Comparison of ENCODE assay signal across 37 cellular contexts in the genomic region with DNA sequence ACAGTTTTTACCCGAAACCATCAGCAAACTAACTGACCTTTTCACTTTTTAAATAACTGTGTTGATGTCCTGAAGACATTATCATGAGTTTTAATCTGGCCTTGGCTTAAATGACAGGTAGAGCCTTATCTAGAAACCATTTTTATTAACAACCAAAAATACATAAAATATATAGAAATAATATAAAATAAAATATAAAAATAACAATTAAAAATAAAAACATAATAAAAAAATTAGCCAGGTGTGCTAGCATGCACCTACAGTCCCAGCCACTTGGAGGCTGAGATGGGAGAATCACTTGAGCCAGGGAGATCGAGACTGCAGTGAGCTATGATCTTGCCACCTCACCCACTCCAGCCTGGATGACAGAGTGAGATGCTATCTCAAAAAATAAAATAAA.
"Had no signal": no experiment of that assay in that cellular context is flagged by ENCODE, and none has a peak within 500 bp of the region (broad histone marks: within the 10 kb centered on the region; RNA-seq: fewer than 3 reads in every experiment).

No MANE protein-coding gene starts in this region.

- H3K27ac Mint-ChIP-seq: activated B cell treated with CpG ODN at 0.5 μM for 24 hours; activated CD4-positive, alpha-beta memory T cell treated with anti-CD3 and anti-CD28 coated beads for 36 hours; activated naive CD4-positive, alpha-beta T cell treated with anti-CD3 and anti-CD28 coated beads, Interleukin-2, amount 10 ng/mL, durations not matched to agents 7 days and 5 days; activated naive CD8-positive, alpha-beta T cell; activated naive CD8-positive, alpha-beta T cell treated with anti-CD3 and anti-CD28 coated beads, Interleukin-2, amount 50 U/mL, for 24 hours; activated T-helper 1 cell treated with anti-CD3 and anti-CD28 coated beads, Interleukin-12 subunit alpha, Interleukin-12 subunit beta, Interleukin-2, Interleukin-4 antibody, amounts not matched to agents 30 ng/mL and 10 ng/mL and 1 ng/mL, durations not matched to agents 14 hours and 24 hours and 36 hours; brain; T-helper 1 cell treated with Interleukin-12 subunit alpha and Interleukin-12 subunit beta and Interleukin-4 antibody, amounts not matched to agents 30 μg/mL and 1 μg/mL, for 36 hours; T-helper 2 cell treated with Interferon-gamma antibody and Interleukin-4, amounts not matched to agents 5 μg/mL and 100 μg/mL, for 36 hours had no signal

- H3K4me3 ChIP-seq: Peyer's patch, SJSA1 had no signal

- H3K36me3 ChIP-seq: Peyer's patch had no signal

- H3K27me3 ChIP-seq: Peyer's patch, SJSA1 had no signal

- H3K27me3 Mint-ChIP-seq: activated B cell treated with CpG ODN at 0.5 μM for 24 hours; activated CD4-positive, alpha-beta memory T cell treated with anti-CD3 and anti-CD28 coated beads for 36 hours; activated naive CD4-positive, alpha-beta T cell treated with anti-CD3 and anti-CD28 coated beads, Interleukin-2, amount 10 ng/mL, durations not matched to agents 7 days and 5 days; activated naive CD8-positive, alpha-beta T cell; activated naive CD8-positive, alpha-beta T cell treated with anti-CD3 and anti-CD28 coated beads, Interleukin-2, amount 50 U/mL, for 24 hours; brain had no signal

- H3K4me3 Mint-ChIP-seq: activated B cell treated with CpG ODN at 0.5 μM for 24 hours; activated CD4-positive, alpha-beta memory T cell treated with anti-CD3 and anti-CD28 coated beads for 36 hours; activated naive CD4-positive, alpha-beta T cell treated with anti-CD3 and anti-CD28 coated beads, Interleukin-2, amount 10 ng/mL, durations not matched to agents 7 days and 5 days; activated naive CD8-positive, alpha-beta T cell; activated naive CD8-positive, alpha-beta T cell treated with anti-CD3 and anti-CD28 coated beads, Interleukin-2, amount 50 U/mL, for 24 hours; activated T-cell treated with anti-CD3 and anti-CD28 coated beads, Interleukin-2, amount 50 U/mL, for 4 hours; activated T-helper 1 cell treated with anti-CD3 and anti-CD28 coated beads, Interleukin-12 subunit alpha, Interleukin-12 subunit beta, Interleukin-2, Interleukin-4 antibody, amounts not matched to agents 30 ng/mL and 10 ng/mL and 1 ng/mL, durations not matched to agents 14 hours and 24 hours and 36 hours; brain; T-helper 1 cell treated with Interleukin-12 subunit alpha and Interleukin-12 subunit beta and Interleukin-4 antibody, amounts not matched to agents 30 μg/mL and 1 μg/mL, for 36 hours; T-helper 2 cell treated with Interferon-gamma antibody and Interleukin-4, amounts not matched to agents 5 μg/mL and 100 μg/mL, for 36 hours had no signal

- H3K9ac ChIP-seq: KMS-11, SK-N-SH had no signal

- FAIRE-seq: bronchial epithelial cell had no signal

- H3K4me1 ChIP-seq: Peyer's patch, SJSA1 had no signal

- H3K9me3 ChIP-seq: Peyer's patch, SJSA1, SK-N-SH had no signal

- H3K27ac ChIP-seq: KMS-11, Peyer's patch, SJSA1 had no signal

- H3K9me3 Mint-ChIP-seq: activated B cell treated with CpG ODN at 0.5 μM for 24 hours; activated CD4-positive, alpha-beta memory T cell treated with anti-CD3 and anti-CD28 coated beads for 36 hours; activated naive CD4-positive, alpha-beta T cell treated with anti-CD3 and anti-CD28 coated beads, Interleukin-2, amount 10 ng/mL, durations not matched to agents 7 days and 5 days; activated naive CD8-positive, alpha-beta T cell treated with anti-CD3 and anti-CD28 coated beads, Interleukin-2, amount 50 U/mL, for 24 hours; activated T-cell treated with anti-CD3 and anti-CD28 coated beads, Interleukin-2, amount 50 U/mL, for 4 hours; activated T-helper 1 cell treated with anti-CD3 and anti-CD28 coated beads, Interleukin-12 subunit alpha, Interleukin-12 subunit beta, Interleukin-2, Interleukin-4 antibody, amounts not matched to agents 30 ng/mL and 10 ng/mL and 1 ng/mL, durations not matched to agents 14 hours and 24 hours and 36 hours; T-helper 1 cell treated with Interleukin-12 subunit alpha and Interleukin-12 subunit beta and Interleukin-4 antibody, amounts not matched to agents 30 μg/mL and 1 μg/mL, for 36 hours; T-helper 2 cell treated with Interferon-gamma antibody and Interleukin-4, amounts not matched to agents 5 μg/mL and 100 μg/mL, for 36 hours had no signal

- H3K4me1 Mint-ChIP-seq: activated B cell treated with CpG ODN at 0.5 μM for 24 hours; activated naive CD4-positive, alpha-beta T cell treated with anti-CD3 and anti-CD28 coated beads, Interleukin-2, amount 10 ng/mL, durations not matched to agents 7 days and 5 days; activated naive CD8-positive, alpha-beta T cell treated with anti-CD3 and anti-CD28 coated beads, Interleukin-2, amount 50 U/mL, for 24 hours had no signal

- H3K4me2 ChIP-seq: KMS-11, SK-N-SH had no signal

- DNase-seq: activated B cell treated with CpG ODN at 0.5 μM for 24 hours; activated CD4-positive, alpha-beta memory T cell treated with anti-CD3 and anti-CD28 coated beads for 36 hours; activated CD4-positive, alpha-beta T cell treated with anti-CD3 and anti-CD28 coated beads for 4 hours; activated CD4-positive, alpha-beta T cell treated with anti-CD3 and anti-CD28 coated beads, Interleukin-2, amount 50 U/mL, for 1 hour; activated CD4-positive, CD25-positive, alpha-beta regulatory T cell treated with anti-CD3 and anti-CD28 coated beads, Interleukin-2, amount 50 U/mL, for 72 hours; activated CD8-positive, alpha-beta memory T cell treated with anti-CD3 and anti-CD28 coated beads, Interleukin-2, amount 50 U/mL, for 4 hours; activated effector memory CD4-positive, alpha-beta T cell treated with Interleukin-2 at 50 U/mL for 16 hours; activated naive CD4-positive, alpha-beta T cell treated with anti-CD3 and anti-CD28 coated beads, Interleukin-2, amount 10 ng/mL, durations not matched to agents 7 days and 5 days; activated naive CD8-positive, alpha-beta T cell treated with anti-CD3 and anti-CD28 coated beads, Interleukin-2, amount 50 U/mL, for 24 hours; activated T-cell treated with anti-CD3 and anti-CD28 coated beads for 4 hours; activated T-cell treated with anti-CD3 and anti-CD28 coated beads, Interleukin-2, amount 50 U/mL, for 4 hours; anterior cingulate cortex; caudate nucleus; cerebellar nuclear complex; MM.1S; NCI-H1092 treated with DMSO at 0.1 percent for 48 hours; NCI-H1417 treated with DMSO at 0.1 percent for 48 hours; NCI-H187 treated with DMSO at 0.1 percent for 48 hours; NCI-H2081; NCI-H2171; NCI-H510A; NCI-H526; NCI-H748 treated with DMSO at 0.1 percent for 48 hours; NK-92 treated with Interleukin-12 subunit alpha and Interleukin-12 subunit beta, amount 100 ng/mL, for 24 hours; PC-3; Peyer's patch; RPMI8226; SHP77 treated with DMSO at 0.1 percent for 48 hours; SK-N-SH had no signal
